ENCODE assay signal across 15 cellular contexts in the genomic region with DNA sequence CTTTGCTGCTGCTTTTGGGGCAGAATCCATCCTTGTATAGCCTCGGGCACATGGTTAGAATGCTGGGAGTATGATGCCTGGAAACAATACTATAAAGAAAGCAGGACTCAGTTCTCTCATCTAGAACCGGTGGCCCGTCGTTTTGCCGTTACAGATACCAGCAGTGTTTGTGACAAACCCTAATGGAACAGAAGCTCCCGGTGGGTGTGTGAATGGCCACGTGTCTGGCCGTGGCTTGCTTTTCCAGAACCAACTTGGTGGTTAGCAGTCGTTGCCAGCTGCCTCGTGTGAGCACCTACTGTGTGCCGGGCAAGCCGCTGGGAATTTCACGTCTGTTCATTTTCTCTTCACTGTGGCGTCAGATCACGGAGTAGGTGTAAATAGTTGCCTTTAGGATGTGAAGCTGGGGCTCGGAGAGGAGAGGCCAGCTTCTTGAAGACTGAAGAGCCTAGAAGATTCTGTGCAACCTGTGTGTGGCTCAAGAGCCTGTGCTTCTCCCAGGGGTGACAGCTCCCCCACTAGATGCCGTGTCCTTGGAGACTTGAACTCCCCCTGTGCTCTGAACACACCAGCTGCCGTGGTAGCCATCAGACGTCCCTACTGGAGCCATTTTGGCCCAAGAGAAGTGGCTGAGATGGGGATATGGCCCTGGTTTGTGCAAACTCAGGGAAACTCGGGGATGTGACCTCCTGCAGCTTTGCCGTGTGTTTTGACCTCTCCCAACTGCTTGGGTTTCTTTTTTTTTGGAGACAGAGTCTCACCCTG. TPM values are rescaled to one million over a fixed set of nuclear protein-coding genes. Genes with fewer than 3 reads are reported as not detected.
DNase-seq lines count a peak whose midpoint lies in the region; ATAC-seq and TF ChIP-seq lines count a peak whose summit lies in the region.
"Had no signal": no experiment of that assay in that cellular context is flagged by ENCODE, and none has a peak within 500 bp of the region (broad histone marks: within the 10 kb centered on the region; RNA-seq: fewer than 3 reads in every experiment).

No MANE protein-coding gene starts in this region.

- H3K9me3 ChIP-seq in heart right ventricle (no peaks in the 10 kb centered on the region), vagina (no peaks in the 10 kb centered on the region)
- H3K9me3 ChIP-seq: mucosa of descending colon had no signal

- TF ChIP-seq POLR2A in vagina (IDR thresholded peaks at IDR 0.05): no peak

- H3K4me1 ChIP-seq in heart right ventricle (peaks cover 76 to 98% (median 93%) of the 10 kb centered on the region in 9 donors), rectal smooth muscle tissue (ENCODE audit: control insufficient read depth, insufficient read depth, low read length) (peaks cover 53% of the 10 kb centered on the region), vagina (peaks cover 100% of the 10 kb centered on the region)

- H3K9ac ChIP-seq in rectal smooth muscle tissue (ENCODE audit: low read length): no peak overlapping the region

- TF ChIP-seq CTCF in heart right ventricle (IDR thresholded peaks at IDR 0.05) (no peak), vagina (IDR thresholded peaks at IDR 0.05) (no peak)

- DNase-seq in Right ventricle myocardium superior (peak; percentile 37), left cardiac atrium (no peak), heart right ventricle (peak in 1 of 2 donors; percentile 18), vagina (ENCODE audit: extremely low spot score in 2 of 2) (no peak), NCI-H526 treated with DMSO at 0.1 percent for 48 hours (lab: John Stamatoyannopoulos, UW) (no peak), NCI-H2029 (lab: John Stamatoyannopoulos, UW) (no peak)
- DNase-seq: activated CD4-positive, alpha-beta T cell treated with anti-CD3 and anti-CD28 coated beads, Interleukin-2, amount 50 U/mL, for 4 hours; GOT3; NCI-H1436; NCI-H524; retina; T-helper 9 cell had no signal

- ATAC-seq in Right ventricle myocardium superior (ENCODE audit: poor library complexity) (no peak), left cardiac atrium (no peak), heart right ventricle (no peak), esophagus mucosa (no peak)
- ATAC-seq: mucosa of descending colon had no signal

- H3K4me3 ChIP-seq in heart right ventricle: no peak overlapping the region
- no peak overlapping the region for H3K4me3 ChIP-seq in rectal smooth muscle tissue (ENCODE audit: low read length)
- peak overlapping the region in 1 of 2 donors; percentile 2 for H3K4me3 ChIP-seq in vagina
- H3K4me3 ChIP-seq: mucosa of descending colon had no signal

- H3K36me3 ChIP-seq in heart right ventricle: peaks cover 0 to 76% (median 17%) of the 10 kb centered on the region in 9 donors
- peaks cover 17% of the 10 kb centered on the region for H3K36me3 ChIP-seq in rectal smooth muscle tissue (ENCODE audit: control insufficient read depth, insufficient read depth, low read length)
- peaks cover 0 to 20% of the 10 kb centered on the region in 2 donors for H3K36me3 ChIP-seq in vagina

- H3K27ac ChIP-seq in heart right ventricle (peak overlapping the region; percentile 1 to 100 (median 76)), rectal smooth muscle tissue (ENCODE audit: low read depth, low read length) (peak overlapping the region; percentile 21), vagina (peak overlapping the region; percentile 100)

- intact Hi-C loops in Right ventricle myocardium superior (cut with DNase I) (no loop called here), left cardiac atrium (cut with DNase I) (no loop called here), heart right ventricle (cut with DNase I) (no loop called here), vagina (cut with DNase I) (no loop called here)

- 46 to 62% methylated on average over 21 of the region's 21 CpGs for WGBS in heart right ventricle, 2 donors

- H3K27me3 ChIP-seq in heart right ventricle (no peaks in the 10 kb centered on the region), rectal smooth muscle tissue (ENCODE audit: control insufficient read depth, insufficient read depth, low read length) (no peaks in the 10 kb centered on the region), vagina (no peaks in the 10 kb centered on the region)

RNA-seq across cellular contexts. Expression of a gene that starts 57.5 kb away (rescaled TPM):
- total RNA-seq in Right ventricle myocardium superior (66.1 TPM), left cardiac atrium (10 to 100 TPM; 49.6 to 66.2 TPM), heart right ventricle (10 to 100 TPM; 69.0 to 89.5 (median 81.1) TPM), vagina (13.5 TPM), esophagus mucosa (12.9 TPM)
- 10 to 100 TPM; 15.5 to 20.3 TPM for polyA plus RNA-seq in heart right ventricle

Comparison
In these comparisons a context has a peak if more than half of its experiments do, and no peak if none do; other contexts are left out.
1. H3K27ac ChIP-seq: peak in every context shown above with its lines; median percentile 100 in vagina; 76 in heart right ventricle; 21 in rectal smooth muscle tissue.